In the genomic region with DNA sequence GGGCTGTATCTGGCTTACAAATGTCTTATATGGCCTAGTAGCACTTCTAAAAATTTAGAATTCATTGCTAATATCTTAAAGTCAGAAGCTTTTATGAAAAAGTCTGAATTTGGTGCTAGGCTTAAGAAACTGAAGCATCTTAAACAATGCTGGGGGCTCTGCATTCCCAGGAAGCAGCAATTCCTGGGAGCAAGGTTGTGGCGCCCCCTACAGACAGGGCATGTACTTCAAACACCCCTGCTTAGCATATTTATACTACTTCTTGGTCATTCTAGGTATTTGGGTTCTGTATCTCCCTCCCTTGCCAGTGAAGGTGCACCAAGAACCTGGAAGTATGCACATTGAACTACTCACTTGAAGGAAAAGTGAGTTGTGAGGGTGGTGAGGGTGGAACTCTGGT, we compare ENCODE assay signal across 13 cellular contexts.
DNase-seq lines count a peak whose midpoint lies in the region; ATAC-seq, FAIRE-seq and TF ChIP-seq lines count a peak whose summit lies in the region.
"Had no signal": no experiment of that assay in that cellular context is flagged by ENCODE, and none has a peak within 500 bp of the region (broad histone marks: within the 10 kb centered on the region; RNA-seq: fewer than 3 reads in every experiment).

No MANE protein-coding gene starts in this region.

- H4K20me1 ChIP-seq in OCI-LY1 (ENCODE audit: insufficient read depth, low read length) = no peaks in the 10 kb centered on the region

- no peak for ATAC-seq in HG03095 (IDR thresholded peaks at IDR 0.05; ENCODE audit: unreplicated experiment)
- ATAC-seq in CD4-positive, alpha-beta T cell (ENCODE audit: poor library complexity) = no peak
- ATAC-seq: left cardiac atrium had no signal

- no peaks in the 10 kb centered on the region for H3K4me1 ChIP-seq in OCI-LY1 (ENCODE audit: insufficient read depth, low read length, severe bottlenecking)
- H3K4me1 ChIP-seq in tibial artery = no peaks in the 10 kb centered on the region
- H3K4me1 ChIP-seq: esophagus squamous epithelium had no signal

- no peak overlapping the region for H3K4me3 Mint-ChIP-seq in CD4-positive, alpha-beta T cell

- no peak overlapping the region for H3K4me3 ChIP-seq in BJ (ENCODE audit: low read depth, low read length)
- no peak overlapping the region for H3K4me3 ChIP-seq in GM12865 (ENCODE audit: low read depth, low read length)
- no peak overlapping the region for H3K4me3 ChIP-seq in OCI-LY1 (ENCODE audit: low read depth, low read length, poor library complexity, severe bottlenecking)
- no peak overlapping the region for H3K4me3 ChIP-seq in fibroblast of pulmonary artery (replicated peaks; ENCODE audit: low read depth, low read length)
- H3K4me3 ChIP-seq in tibial artery = no peak overlapping the region
- H3K4me3 ChIP-seq: esophagus squamous epithelium had no signal

- no peaks in the 10 kb centered on the region for H3K79me2 ChIP-seq in OCI-LY1 (ENCODE audit: insufficient read depth, low read length)

- H3K36me3 Mint-ChIP-seq in CD4-positive, alpha-beta T cell (ENCODE audit: low read depth) = no peaks in the 10 kb centered on the region

- H3K4me1 Mint-ChIP-seq in CD4-positive, alpha-beta T cell (ENCODE audit: low read depth) = no peaks in the 10 kb centered on the region

- no peaks in the 10 kb centered on the region for H3K9me3 ChIP-seq in OCI-LY1 (ENCODE audit: low read length)
- no peaks in the 10 kb centered on the region for H3K9me3 ChIP-seq in CD4-positive, alpha-beta T cell (ENCODE audit: control insufficient read depth, low read length)
- no peaks in the 10 kb centered on the region for H3K9me3 ChIP-seq in tibial artery
- H3K9me3 ChIP-seq: esophagus squamous epithelium had no signal

- H3K27me3 ChIP-seq in BJ (ENCODE audit: control insufficient read depth, insufficient read depth, low read length) (no peaks in the 10 kb centered on the region), OCI-LY1 (ENCODE audit: insufficient read depth, low read length) (no peaks in the 10 kb centered on the region), tibial artery (no peaks in the 10 kb centered on the region)
- no peaks in the 10 kb centered on the region for H3K27me3 ChIP-seq in CD4-positive, alpha-beta T cell (ENCODE audit: control insufficient read depth, insufficient read depth, low read length)
- H3K27me3 ChIP-seq: esophagus squamous epithelium had no signal

- intact Hi-C loops in CD4-positive, alpha-beta T cell (cut with DNase I, micrococcal nuclease) = no loop called here
- intact Hi-C loops in tibial artery (cut with DNase I; ENCODE audit: low total_unique reads) = no loop called here

- CTCF ChIA-PET in BJ (lab: Yijun Ruan, JAX) = interaction anchor here (0.7 to 1.6 kb wide), 3 partner anchors 11 to 20 kb away, joined by 3 to 4 read pairs (median 3); no protein-coding TSS in a partner anchor
- CTCF ChIA-PET in CD4-positive, alpha-beta T cell (lab: Charles Lee) = no interaction called here

- H3F3A ChIP-seq in OCI-LY1 (ENCODE audit: insufficient read depth, low read length) = no peaks in the 10 kb centered on the region

- H3K27ac ChIP-seq in OCI-LY1 (ENCODE audit: low read depth, low read length, poor library complexity, severe bottlenecking) (no peak overlapping the region), tibial artery (no peak overlapping the region)
- no peak overlapping the region for H3K27ac ChIP-seq in CD4-positive, alpha-beta T cell (ENCODE audit: low read depth, low read length)
- H3K27ac ChIP-seq: esophagus squamous epithelium had no signal

- peaks cover 8% of the 10 kb centered on the region for H3K9me3 Mint-ChIP-seq in CD4-positive, alpha-beta T cell

- no peak overlapping the region for H3K4me2 ChIP-seq in OCI-LY1 (ENCODE audit: low read length)

- H3K9ac ChIP-seq in OCI-LY1 (ENCODE audit: low read length) = no peak overlapping the region

- no peaks in the 10 kb centered on the region for H3K27me3 Mint-ChIP-seq in CD4-positive, alpha-beta T cell

- no peak for FAIRE-seq in HTR-8/SVneo (lab: Jason Lieb, UNC)

- DNase-seq in BJ (ENCODE audit: low read depth) (no peak), GM12865 (ENCODE audit: low read depth) (peak; percentile 12), fibroblast of pulmonary artery (ENCODE audit: low read depth) (no peak), tibial artery (no peak), HTR-8/SVneo (ENCODE audit: insufficient read length, low spot score) (no peak)
- DNase-seq in CD4-positive, alpha-beta T cell = no peak
- DNase-seq: esophagus squamous epithelium; left cardiac atrium; NCI-H345; stimulated activated naive CD4-positive, alpha-beta T cell; T-helper 1 cell had no signal

- H3K9me2 ChIP-seq in OCI-LY1 (ENCODE audit: low read depth, low read length) = no peaks in the 10 kb centered on the region

- POLR2A ChIA-PET in BJ (lab: Charles Lee) = no interaction called here
- POLR2A ChIA-PET in CD4-positive, alpha-beta T cell (lab: Charles Lee) = no interaction called here

- H2AFZ ChIP-seq in OCI-LY1 (ENCODE audit: low read length) = no peak overlapping the region

- H3K27ac Mint-ChIP-seq in CD4-positive, alpha-beta T cell = no peak overlapping the region

- TF ChIP-seq CTCF in BJ (IDR thresholded peaks at IDR 0.05; ENCODE audit: insufficient read depth, low read depth, low read length) (peak; percentile 24; the same call in 1 of the 2 replicates), GM12865 (IDR thresholded peaks at IDR 0.05; ENCODE audit: insufficient read depth, low read depth, low read length, missing control alignments) (peak; percentile 26), OCI-LY1 (IDR thresholded peaks at IDR 0.05; ENCODE audit: low read length) (peak; percentile 53), fibroblast of pulmonary artery (IDR thresholded peaks at IDR 0.05; ENCODE audit: low read length, missing control alignments) (peak; percentile 4), tibial artery (IDR thresholded peaks at IDR 0.05) (no peak)
- no peak for TF ChIP-seq CTCF in CD4-positive, alpha-beta T cell (IDR thresholded peaks at IDR 0.05)

- H3K36me3 ChIP-seq in BJ (ENCODE audit: control insufficient read depth, insufficient read depth, low read length) (no peaks in the 10 kb centered on the region), OCI-LY1 (ENCODE audit: insufficient read depth, low read length) (no peaks in the 10 kb centered on the region), tibial artery (no peaks in the 10 kb centered on the region)
- H3K36me3 ChIP-seq: esophagus squamous epithelium had no signal

Comparison
In these comparisons a context has a peak if more than half of its experiments do, and no peak if none do; other contexts are left out.
1. CTCF ChIP-seq: peak in BJ (single experiment), GM12865 (single experiment), OCI-LY1 (single experiment) and fibroblast of pulmonary artery (single experiment); none in CD4-positive, alpha-beta T cell (single experiment) and tibial artery (0 of 2).